8 cellular contexts compared by ENCODE assay signal in the genomic region with DNA sequence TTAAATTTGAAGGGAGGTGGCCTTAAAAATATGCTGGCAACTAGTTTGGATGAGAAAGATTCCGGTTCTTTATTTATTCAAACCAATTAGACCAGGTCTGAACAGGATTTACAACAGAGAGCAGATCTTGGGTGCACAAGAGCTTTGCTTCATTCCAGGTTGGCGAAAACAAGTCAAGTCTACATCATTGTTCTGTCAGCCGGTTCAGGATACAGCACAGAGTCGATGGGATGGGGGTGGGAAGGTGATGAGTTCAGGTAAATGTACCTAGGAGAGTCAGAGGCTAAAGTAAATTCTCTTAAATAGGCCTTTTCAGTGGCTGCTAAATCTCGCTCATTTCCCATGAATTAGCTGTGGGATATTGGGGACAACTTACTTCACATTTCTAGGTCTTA. TPM values are rescaled to one million over a fixed set of nuclear protein-coding genes. Genes with fewer than 3 reads are reported as not detected.
DNase-seq lines count a peak whose midpoint lies in the region; ATAC-seq, FAIRE-seq and TF ChIP-seq lines count a peak whose summit lies in the region.

No MANE protein-coding gene starts in this region.

- no peaks in the 10 kb centered on the region for H3K9me3 Mint-ChIP-seq in activated CD4-positive, alpha-beta T cell treated with anti-CD3 and anti-CD28 coated beads, Interleukin-2, amount 10 ng/mL, durations not matched to agents 24 days and 14 days
- H3K9me3 Mint-ChIP-seq in activated CD8-positive, alpha-beta T cell treated with anti-CD3 and anti-CD28 coated beads, Interleukin-2, amount 10 ng/mL, durations not matched to agents 7 days and 5 days (ENCODE audit: insufficient read depth), result no peaks in the 10 kb centered on the region

- H3K27ac Mint-ChIP-seq in activated CD4-positive, alpha-beta T cell treated with anti-CD3 and anti-CD28 coated beads, Interleukin-2, amount 10 ng/mL, durations not matched to agents 24 days and 14 days, result peak overlapping the region; percentile 89
- peak overlapping the region; percentile 95 for H3K27ac Mint-ChIP-seq in activated CD8-positive, alpha-beta T cell treated with anti-CD3 and anti-CD28 coated beads, Interleukin-2, amount 10 ng/mL, durations not matched to agents 7 days and 5 days

- H3K27me3 ChIP-seq in keratinocyte (ENCODE audit: control insufficient read depth, extremely low read depth, insufficient read depth, low read length) (no peaks in the 10 kb centered on the region), thoracic aorta (replicated peaks; ENCODE audit: insufficient read depth) (no peaks in the 10 kb centered on the region)

- peak overlapping the region; percentile 96 for H3K4me3 Mint-ChIP-seq in activated CD4-positive, alpha-beta T cell treated with anti-CD3 and anti-CD28 coated beads, Interleukin-2, amount 10 ng/mL, durations not matched to agents 24 days and 14 days
- peak overlapping the region; percentile 86 for H3K4me3 Mint-ChIP-seq in activated CD8-positive, alpha-beta T cell treated with anti-CD3 and anti-CD28 coated beads, Interleukin-2, amount 10 ng/mL, durations not matched to agents 7 days and 5 days

- H3K4me1 ChIP-seq in keratinocyte (ENCODE audit: control insufficient read depth, extremely low read depth, insufficient read depth, low read length) (peaks cover 21% of the 10 kb centered on the region), thoracic aorta (ENCODE audit: control insufficient read depth in 1 of 2, low read depth in 2 of 2) (peaks cover 24 to 35% of the 10 kb centered on the region in 2 donors)

- H3K9ac ChIP-seq in keratinocyte (ENCODE audit: control insufficient read depth, extremely low read depth, insufficient read depth, low read length), result peak overlapping the region; percentile 88

- peak overlapping the region; percentile 100 for H3K4me2 ChIP-seq in keratinocyte (ENCODE audit: control insufficient read depth, extremely low read depth, insufficient read depth, low read depth, low read length)

- CTCF ChIA-PET in activated CD8-positive, alpha-beta T cell treated with anti-CD3 and anti-CD28 coated beads, Interleukin-2, amount 10 ng/mL, durations not matched to agents 7 days and 5 days (lab: Charles Lee), result interaction anchor here (1.0 to 3.9 kb wide), 11 partner anchors 14 to 276 kb away, joined by 3 to 39 read pairs (median 5); partner anchors contain the start of gene TBC1D19

- dilution Hi-C loops in keratinocyte (cut with MboI; ENCODE audit: extremely low pct_ligation_motif_present, low sequenced_read_pairs), result no loop called here

- DNase-seq in activated CD4-positive, alpha-beta T cell treated with anti-CD3 and anti-CD28 coated beads, Interleukin-2, amount 10 ng/mL, durations not matched to agents 24 days and 14 days, result peak; percentile 65
- DNase-seq in activated CD4-positive, alpha-beta T cell treated with anti-CD3 and anti-CD28 coated beads, Interleukin-2, amount 50 U/mL, for 4 hours, result no peak
- DNase-seq in activated CD8-positive, alpha-beta T cell treated with anti-CD3 and anti-CD28 coated beads, Interleukin-2, amount 10 ng/mL, durations not matched to agents 7 days and 5 days, result no peak
- DNase-seq in keratinocyte (ENCODE audit: low read depth, low spot score) (no peak), thoracic aorta (ENCODE audit: low spot score) (no peak), GM10266 (ENCODE audit: extremely low spot score) (no peak), GM13976 (ENCODE audit: low spot score) (no peak)
- no peak for DNase-seq in activated effector memory CD4-positive, alpha-beta T cell treated with Interleukin-2 at 50 U/mL for 16 hours

- H4K20me1 ChIP-seq in keratinocyte (ENCODE audit: control insufficient read depth, extremely low read depth, insufficient read depth, low read length), result no peaks in the 10 kb centered on the region

- peaks cover 5% of the 10 kb centered on the region for H3K27me3 Mint-ChIP-seq in activated CD4-positive, alpha-beta T cell treated with anti-CD3 and anti-CD28 coated beads, Interleukin-2, amount 10 ng/mL, durations not matched to agents 24 days and 14 days
- H3K27me3 Mint-ChIP-seq in activated CD8-positive, alpha-beta T cell treated with anti-CD3 and anti-CD28 coated beads, Interleukin-2, amount 10 ng/mL, durations not matched to agents 7 days and 5 days (ENCODE audit: low read depth), result no peaks in the 10 kb centered on the region

- peaks cover 50% of the 10 kb centered on the region for H3K4me1 Mint-ChIP-seq in activated CD4-positive, alpha-beta T cell treated with anti-CD3 and anti-CD28 coated beads, Interleukin-2, amount 10 ng/mL, durations not matched to agents 24 days and 14 days
- peaks cover 46% of the 10 kb centered on the region for H3K4me1 Mint-ChIP-seq in activated CD8-positive, alpha-beta T cell treated with anti-CD3 and anti-CD28 coated beads, Interleukin-2, amount 10 ng/mL, durations not matched to agents 7 days and 5 days (ENCODE audit: low read depth)

- TF ChIP-seq CTCF in keratinocyte (optimal IDR thresholded peaks at IDR 0.05 in 1 of 3, IDR thresholded peaks at IDR 0.05 in 1 of 3, conservative IDR thresholded peaks at IDR 0.05 in 1 of 3; ENCODE audit: extremely low read depth in 1 of 3, insufficient read depth in 2 of 3, low read length in 3 of 3), result no peak
- TF ChIP-seq CTCF in thoracic aorta (IDR thresholded peaks at IDR 0.05), result no peak
- TF ChIP-seq CTCF in GM10266 (IDR thresholded peaks at IDR 0.05; ENCODE audit: control insufficient read depth, insufficient read depth, low read depth, missing control alignments), result no peak
- TF ChIP-seq CTCF in GM13976 (IDR thresholded peaks at IDR 0.05; ENCODE audit: borderline replicate concordance, control extremely low read depth, extremely low read depth, insufficient read depth, missing control alignments), result no peak

- peaks cover 3% of the 10 kb centered on the region for H3K36me3 Mint-ChIP-seq in activated CD4-positive, alpha-beta T cell treated with anti-CD3 and anti-CD28 coated beads, Interleukin-2, amount 10 ng/mL, durations not matched to agents 24 days and 14 days (ENCODE audit: low read depth)
- H3K36me3 Mint-ChIP-seq in activated CD8-positive, alpha-beta T cell treated with anti-CD3 and anti-CD28 coated beads, Interleukin-2, amount 10 ng/mL, durations not matched to agents 7 days and 5 days (ENCODE audit: low read depth), result peaks cover 4% of the 10 kb centered on the region

- no peak for ATAC-seq in activated CD8-positive, alpha-beta T cell treated with anti-CD3 and anti-CD28 coated beads, Interleukin-2, amount 10 ng/mL, durations not matched to agents 7 days and 5 days
- no peak for ATAC-seq in thoracic aorta (ENCODE audit: insufficient number of reproducible peaks, low FRiP score, low read depth)

- H3K9me3 ChIP-seq in keratinocyte (ENCODE audit: control insufficient read depth, low read depth, low read length) (no peaks in the 10 kb centered on the region), thoracic aorta (no peaks in the 10 kb centered on the region)

- H2AFZ ChIP-seq in keratinocyte (ENCODE audit: control insufficient read depth, low read length), result peak overlapping the region; percentile 100

- no peak for FAIRE-seq in keratinocyte (lab: Jason Lieb, UNC)

- H3K9me1 ChIP-seq in keratinocyte (ENCODE audit: control insufficient read depth, extremely low read depth, insufficient read depth, low read length), result no peaks in the 10 kb centered on the region

- intact Hi-C loops in activated CD4-positive, alpha-beta T cell treated with anti-CD3 and anti-CD28 coated beads, Interleukin-2, amount 10 ng/mL, durations not matched to agents 24 days and 14 days (cut with micrococcal nuclease), result loop anchor here (1.0 to 10.0 kb wide), 11 partner anchors 25 to 997 kb away; partner anchors contain the start of genes RBPJ, SEL1L3 and SMIM20

- H3K27ac ChIP-seq in keratinocyte (ENCODE audit: control insufficient read depth, insufficient read depth, low read length) (peak overlapping the region; percentile 94), thoracic aorta (peak overlapping the region in 1 of 2 donors; percentile 92)

- in situ Hi-C loops in GM13976 (cut with MboI; ENCODE audit: low sequenced_read_pairs, unreplicated experiment), result no loop called here

- H3K79me2 ChIP-seq in keratinocyte (ENCODE audit: control insufficient read depth, insufficient read depth, low read length), result peaks cover 36% of the 10 kb centered on the region

- H3K36me3 ChIP-seq in keratinocyte (ENCODE audit: control insufficient read depth in 2 of 2, extremely low read depth in 1 of 2, insufficient read depth in 2 of 2, low read length in 2 of 2) (no peaks in the 10 kb centered on the region), thoracic aorta (no peaks in the 10 kb centered on the region)

- H3K4me3 ChIP-seq in keratinocyte (ENCODE audit: control insufficient read depth in 2 of 3, extremely low read depth in 1 of 3, insufficient read depth in 2 of 3, low read depth in 1 of 3, low read length in 3 of 3), result peak overlapping the region; percentile 79 to 98 (median 97)
- peak overlapping the region; percentile 84 for H3K4me3 ChIP-seq in thoracic aorta

- POLR2A ChIA-PET in activated CD8-positive, alpha-beta T cell treated with anti-CD3 and anti-CD28 coated beads, Interleukin-2, amount 10 ng/mL, durations not matched to agents 7 days and 5 days (lab: Charles Lee), result interaction anchor here (1.0 to 3.7 kb wide), 10 partner anchors 15 to 276 kb away, joined by 3 to 125 read pairs (median 11); partner anchors contain the start of gene TBC1D19

RNA-seq across cellular contexts. Expression of gene STIM2, which starts 0.9 kb away (rescaled TPM):
- 43.2 and 46.0 TPM in 2 replicates for total RNA-seq in activated CD4-positive, alpha-beta T cell treated with anti-CD3 and anti-CD28 coated beads, Interleukin-2, amount 10 ng/mL, durations not matched to agents 24 days and 14 days
- total RNA-seq in activated CD8-positive, alpha-beta T cell treated with anti-CD3 and anti-CD28 coated beads, Interleukin-2, amount 10 ng/mL, durations not matched to agents 7 days and 5 days, result 10 to 100 TPM; 52.3 to 53.3 TPM
- polyA plus RNA-seq in keratinocyte, result 17.3 to 23.1 TPM (median 20.7 TPM) in 3 replicates
- polyA plus RNA-seq in keratinocyte (2011; ENCODE audit: low read depth), result 17.9 TPM
- 5.5 and 6.1 TPM in 2 replicates for polyA plus RNA-seq in keratinocyte (2011; cell fraction: cytosol; rRNA removed)
- 51.1 and 51.2 TPM in 2 replicates for polyA plus RNA-seq in keratinocyte (2011; cell fraction: nucleus; rRNA removed)
- 10.5 and 13.2 TPM in 2 replicates for polyA plus RNA-seq in keratinocyte (2012; ENCODE audit: low replicate concordance)
- 8.0 to 29.5 TPM (median 27.4 TPM) in 3 replicates for polyA minus RNA-seq in keratinocyte
- polyA minus RNA-seq in keratinocyte (2011; cell fraction: cytosol; rRNA and poly(A)+ RNA removed), result 7.5 TPM
- 23.7 and 35.9 TPM in 2 replicates for polyA minus RNA-seq in keratinocyte (2011; cell fraction: nucleus; rRNA and poly(A)+ RNA removed)
- 10 to 100 TPM; 14.3 to 53.3 TPM for total RNA-seq in thoracic aorta
